Comparison of ENCODE assay signal across 16 cellular contexts in the genomic region with DNA sequence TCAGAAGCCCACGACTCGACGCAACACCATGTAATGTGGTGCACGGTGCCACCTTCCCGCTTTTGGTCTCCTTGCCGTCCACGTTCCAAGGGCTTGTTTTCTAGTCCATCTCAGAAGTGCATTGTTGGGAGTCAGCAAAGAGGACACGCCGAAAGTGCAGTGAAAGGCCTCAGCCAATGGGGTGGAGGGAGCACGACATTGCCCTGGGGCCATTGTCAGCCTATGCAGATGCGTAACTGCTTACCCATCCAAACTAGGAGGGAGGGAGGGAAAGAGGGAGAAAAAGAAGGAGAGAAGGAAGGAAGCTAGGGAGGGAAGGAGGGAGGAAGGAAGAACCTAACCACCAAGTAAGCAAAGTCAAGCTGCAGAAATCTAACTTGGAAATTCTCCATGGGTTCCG.
DNase-seq lines count a peak whose midpoint lies in the region; ATAC-seq, FAIRE-seq and TF ChIP-seq lines count a peak whose summit lies in the region.
"Had no signal": no experiment of that assay in that cellular context is flagged by ENCODE, and none has a peak within 500 bp of the region (broad histone marks: within the 10 kb centered on the region; RNA-seq: fewer than 3 reads in every experiment).

No MANE protein-coding gene starts in this region.

- no peaks in the 10 kb centered on the region for H3K79me2 ChIP-seq in H1 (ENCODE audit: control insufficient read depth in 1 of 2, insufficient read depth in 2 of 2, low read length in 2 of 2)

- POLR2A ChIA-PET in H1 (lab: Charles Lee; ENCODE audit: partially characterized antibody): no interaction called here

- H3K27ac ChIP-seq in BLaER1 treated with 17β-estradiol and CSF1 and Interleukin-3, amounts not matched to agents 10 nM and 100 nM: no peak overlapping the region
- no peak overlapping the region; the same call in 1 of the 2 replicates for H3K27ac ChIP-seq in H1 (ENCODE audit: low read depth, low read length)
- H3K27ac ChIP-seq: HL-60 had no signal

- H3K9me3 Mint-ChIP-seq in nephron progenitor cell: no peaks in the 10 kb centered on the region
- H3K9me3 Mint-ChIP-seq in activated T-cell treated with anti-CD3 and anti-CD28 coated beads, Interleukin-2, amount 50 U/mL, for 4 hours: no peaks in the 10 kb centered on the region
- H3K9me3 Mint-ChIP-seq: CD4-positive, alpha-beta memory T cell had no signal

- H3K23me2 ChIP-seq in H1 (ENCODE audit: low read depth, low read length): peaks cover 6% of the 10 kb centered on the region

- no peak for FAIRE-seq in H1 (lab: Jason Lieb, UNC)
- FAIRE-seq: H54 had no signal

- H2BK5ac ChIP-seq in H1 (ENCODE audit: low read depth, low read length): no peak overlapping the region

- ATAC-seq in activated T-cell treated with anti-CD3 and anti-CD28 coated beads, Interleukin-2, amount 50 U/mL, for 4 hours: no peak

- H3K56ac ChIP-seq in H1 (replicated peaks; ENCODE audit: insufficient read length, low read depth, low read length): no peak overlapping the region

- no peak overlapping the region for H3K4me3 ChIP-seq in BLaER1 treated with 17β-estradiol and CSF1 and Interleukin-3, amounts not matched to agents 10 nM and 100 nM
- H3K4me3 ChIP-seq in H1 (ENCODE audit: extremely low read depth in 1 of 4, insufficient read depth in 2 of 4, low read depth in 3 of 4, low read length in 4 of 4): no peak overlapping the region

- no peak for TF ChIP-seq EP300 in H1 (IDR thresholded peaks at IDR 0.05; ENCODE audit: borderline replicate concordance in 1 of 2, low read depth in 2 of 2, low read length in 2 of 2)

- peaks cover 75% of the 10 kb centered on the region for H3K4me1 Mint-ChIP-seq in nephron progenitor cell
- H3K4me1 Mint-ChIP-seq in activated T-cell treated with anti-CD3 and anti-CD28 coated beads, Interleukin-2, amount 50 U/mL, for 4 hours (ENCODE audit: low read depth): no peaks in the 10 kb centered on the region
- H3K4me1 Mint-ChIP-seq: CD14-positive monocyte; CD4-positive, alpha-beta memory T cell had no signal

- H2BK20ac ChIP-seq in H1 (ENCODE audit: low read length): no peak overlapping the region

- no peaks in the 10 kb centered on the region for H3K27me3 ChIP-seq in BLaER1 treated with 17β-estradiol and CSF1 and Interleukin-3, amounts not matched to agents 10 nM and 100 nM
- H3K27me3 ChIP-seq in H1 (replicated peaks in 1 of 4; ENCODE audit: control insufficient read depth in 3 of 4, extremely low read depth in 1 of 4, insufficient read depth in 3 of 4, low read length in 3 of 4): no peaks in the 10 kb centered on the region
- H3K27me3 ChIP-seq: BE2C had no signal

- H3K23ac ChIP-seq in H1 (ENCODE audit: insufficient read length): no peak overlapping the region

- H3K36me3 ChIP-seq in BLaER1 treated with 17β-estradiol and CSF1 and Interleukin-3, amounts not matched to agents 10 nM and 100 nM: peaks cover 0 to 25% (median 4%) of the 10 kb centered on the region in 11 experiments; a peak in 8 of 22 replicates
- no peaks in the 10 kb centered on the region for H3K36me3 ChIP-seq in H1 (ENCODE audit: control insufficient read depth in 2 of 4, insufficient read depth in 4 of 4, low read length in 3 of 4)
- H3K36me3 ChIP-seq: BE2C had no signal

- no peak overlapping the region for H3K14ac ChIP-seq in H1 (ENCODE audit: insufficient read length)

- H2BK12ac ChIP-seq in H1 (ENCODE audit: low read depth, low read length): no peak overlapping the region; the same call in 1 of the 2 replicates

- no peak overlapping the region for H4K8ac ChIP-seq in H1 (ENCODE audit: extremely low read depth, insufficient read depth, low read length)

- peak overlapping the region in 8 of 11 experiments; percentile 14 to 57 (median 32); a peak in 13 of 22 replicates for H3K4me2 ChIP-seq in BLaER1 treated with 17β-estradiol and CSF1 and Interleukin-3, amounts not matched to agents 10 nM and 100 nM
- H3K4me2 ChIP-seq in H1 (ENCODE audit: insufficient read depth in 1 of 2, low read depth in 2 of 2, low read length in 2 of 2): peak overlapping the region in 1 of 2 experiments; percentile 15; a peak in 1 of 4 replicates

- peak overlapping the region; percentile 23 for H4K91ac ChIP-seq in H1 (replicated peaks; ENCODE audit: insufficient read length, low read length)

- no peaks in the 10 kb centered on the region for H4K20me1 ChIP-seq in BLaER1 treated with 17β-estradiol and CSF1 and Interleukin-3, amounts not matched to agents 10 nM and 100 nM
- H4K20me1 ChIP-seq in H1 (replicated peaks in 1 of 2; ENCODE audit: control insufficient read depth in 1 of 2, insufficient read depth in 2 of 2, low read length in 2 of 2): no peaks in the 10 kb centered on the region

- TF ChIP-seq CTCF in H1 (IDR thresholded peaks at IDR 0.05; ENCODE audit: control extremely low read depth in 1 of 3, insufficient read depth in 1 of 3, low read depth in 1 of 3, low read length in 3 of 3) (no peak), nephron progenitor cell (IDR thresholded peaks at IDR 0.05) (no peak)

- H2AFZ ChIP-seq in H1 (ENCODE audit: low read length): peak overlapping the region; percentile 54; the same call in 1 of the 2 replicates

- no peak overlapping the region for H2BK120ac ChIP-seq in H1 (replicated peaks; ENCODE audit: low read depth, low read length)

- no peaks in the 10 kb centered on the region for H3K9me3 ChIP-seq in BLaER1 treated with 17β-estradiol and CSF1 and Interleukin-3, amounts not matched to agents 10 nM and 100 nM (replicated peaks in 1 of 11)
- H3K9me3 ChIP-seq in H1 (ENCODE audit: insufficient read depth in 2 of 2, low read depth in 1 of 2, low read length in 1 of 2): no peaks in the 10 kb centered on the region
- H3K9me3 ChIP-seq: BE2C had no signal

- H3K4me1 ChIP-seq in BLaER1 treated with 17β-estradiol and CSF1 and Interleukin-3, amounts not matched to agents 10 nM and 100 nM: peaks cover 0 to 18% (median 9%) of the 10 kb centered on the region in 10 experiments; a peak in 13 of 20 replicates
- H3K4me1 ChIP-seq in H1 (replicated peaks in 1 of 4; ENCODE audit: control insufficient read depth in 3 of 4, insufficient read depth in 4 of 4, low read length in 3 of 4): peaks cover 0 to 11% (median 4%) of the 10 kb centered on the region in 4 experiments; a peak in 3 of 7 replicates
- H3K4me1 ChIP-seq: BE2C had no signal

- CTCF ChIA-PET in H1 (lab: Charles Lee; ENCODE audit: partially characterized antibody): interaction anchor here (0.6 to 3.7 kb wide), 15 partner anchors 8 to 466 kb away, joined by 3 to 14 read pairs (median 4); no protein-coding TSS in a partner anchor

- peaks cover 4% of the 10 kb centered on the region for H3K27me3 Mint-ChIP-seq in nephron progenitor cell (ENCODE audit: low read depth, poor library complexity)
- H3K27me3 Mint-ChIP-seq in activated T-cell treated with anti-CD3 and anti-CD28 coated beads, Interleukin-2, amount 50 U/mL, for 4 hours (ENCODE audit: low read depth): no peaks in the 10 kb centered on the region
- H3K27me3 Mint-ChIP-seq: CD4-positive, alpha-beta memory T cell had no signal

- peaks cover under 1% of the 10 kb centered on the region for H3K36me3 Mint-ChIP-seq in nephron progenitor cell (ENCODE audit: low read depth)
- H3K36me3 Mint-ChIP-seq in activated T-cell treated with anti-CD3 and anti-CD28 coated beads, Interleukin-2, amount 50 U/mL, for 4 hours (ENCODE audit: insufficient read depth): peaks cover 31% of the 10 kb centered on the region
- H3K36me3 Mint-ChIP-seq: CD14-positive monocyte had no signal

- H4K5ac ChIP-seq in H1 (ENCODE audit: insufficient read length, low read depth, low read length): no peak overlapping the region

- no peak for TF ChIP-seq POLR2A in H1 (IDR thresholded peaks at IDR 0.05; ENCODE audit: control extremely low read depth in 1 of 2, low read depth in 2 of 2, low read length in 2 of 2)

- no peak overlapping the region for H3K4ac ChIP-seq in H1 (replicated peaks; ENCODE audit: insufficient read length, low read depth, low read length)

- no peak overlapping the region for H2AK5ac ChIP-seq in H1 (ENCODE audit: low read depth, low read length)

- no peak for TF ChIP-seq RAD21 in H1 (IDR thresholded peaks at IDR 0.05 in 1 of 2, conservative IDR thresholded peaks at IDR 0.05 in 1 of 2; ENCODE audit: low read depth in 2 of 2, low read length in 2 of 2)

- DNase-seq in H1 (ENCODE audit: low read depth in 1 of 2, low spot score in 2 of 2): no peak
- DNase-seq in nephron progenitor cell: no peak
- DNase-seq in AML-193 (lab: John Stamatoyannopoulos, UW): no peak
- no peak for DNase-seq in 8988T
- no peak for DNase-seq in inferior parietal cortex (ENCODE audit: extremely low spot score)
- DNase-seq in activated T-cell treated with anti-CD3 and anti-CD28 coated beads, Interleukin-2, amount 50 U/mL, for 4 hours: no peak
- DNase-seq: BE2C; CD4-positive, alpha-beta memory T cell; DMS153; DMS79; GF-D8; HCEC 1CT had no signal

- H2BK15ac ChIP-seq in H1 (ENCODE audit: low read length): no peak overlapping the region; the same call in 1 of the 2 replicates

- H3K27ac Mint-ChIP-seq in nephron progenitor cell: peak overlapping the region; percentile 91
- H3K27ac Mint-ChIP-seq: CD4-positive, alpha-beta memory T cell had no signal

- no peak overlapping the region; the same call in 1 of the 2 replicates for H3K18ac ChIP-seq in H1 (ENCODE audit: extremely low read depth, low read length)

- WGBS in H1 (ENCODE audit: extremely low coverage in 1 of 2, insufficient coverage in 1 of 2, insufficient read length in 1 of 2, insufficient replicate concordance in 2 of 2, low coverage in 1 of 2, low lambda C conversion rate in 2 of 2, missing lambda C conversion rate in 1 of 2), 2 experiments: 81% methylated on average over 12 of the region's 12 CpGs; no CpG with 5 or more reads in 1 of the 2 experiments

- H3K4me3 Mint-ChIP-seq in nephron progenitor cell: peak overlapping the region; percentile 15
- H3K4me3 Mint-ChIP-seq in activated T-cell treated with anti-CD3 and anti-CD28 coated beads, Interleukin-2, amount 50 U/mL, for 4 hours: no peak overlapping the region
- H3K4me3 Mint-ChIP-seq: CD14-positive monocyte; CD4-positive, alpha-beta memory T cell had no signal

- no peaks in the 10 kb centered on the region for H3K79me1 ChIP-seq in H1 (ENCODE audit: low read depth, low read length)

- H3K9ac ChIP-seq in BLaER1 treated with 17β-estradiol and CSF1 and Interleukin-3, amounts not matched to agents 10 nM and 100 nM: no peak overlapping the region
- H3K9ac ChIP-seq in H1 (replicated peaks in 1 of 4; ENCODE audit: extremely low read depth in 1 of 4, low read depth in 3 of 4, low read length in 3 of 4): no peak overlapping the region

TF ChIP-seq in H1, 55 proteins besides CTCF, POLR2A, EP300 and RAD21:
- TF ChIP-seq EGR1 (IDR thresholded peaks at IDR 0.05; ENCODE audit: borderline replicate concordance, low read depth, low read length) (no peak), TAF7 (optimal IDR thresholded peaks at IDR 0.05; ENCODE audit: borderline replicate concordance, low read depth, low read length) (no peak), HDAC6 (IDR thresholded peaks at IDR 0.05; ENCODE audit: low read depth, low read length) (no peak), ZNF274 (IDR thresholded peaks at IDR 0.05; ENCODE audit: borderline replicate concordance, extremely low read depth, low read length) (no peak)
